ENCODE assay signal across 2 cellular contexts in genomic region chr16:23371368-23371767, GRCh38.
TF ChIP-seq lines count a peak whose summit lies in the region.

No MANE protein-coding gene starts in this region.

TF ChIP-seq in GM23338, 12 proteins besides CTCF, POLR2A, EP300 and RAD21:
- TF ChIP-seq NANOG (IDR thresholded peaks at IDR 0.05; ENCODE audit: borderline replicate concordance) (no peak), ZNF114 (CRISPR knock-in tag; IDR thresholded peaks at IDR 0.05) (no peak), EZH2phosphoT487 (IDR thresholded peaks at IDR 0.05; ENCODE audit: unreplicated experiment) (no peak), POLR2AphosphoS5 (IDR thresholded peaks at IDR 0.05; ENCODE audit: low read depth) (no peak), EZH2 (IDR thresholded peaks at IDR 0.05; ENCODE audit: low read depth, unreplicated experiment) (no peak)
- TF ChIP-seq, protein P1, sequence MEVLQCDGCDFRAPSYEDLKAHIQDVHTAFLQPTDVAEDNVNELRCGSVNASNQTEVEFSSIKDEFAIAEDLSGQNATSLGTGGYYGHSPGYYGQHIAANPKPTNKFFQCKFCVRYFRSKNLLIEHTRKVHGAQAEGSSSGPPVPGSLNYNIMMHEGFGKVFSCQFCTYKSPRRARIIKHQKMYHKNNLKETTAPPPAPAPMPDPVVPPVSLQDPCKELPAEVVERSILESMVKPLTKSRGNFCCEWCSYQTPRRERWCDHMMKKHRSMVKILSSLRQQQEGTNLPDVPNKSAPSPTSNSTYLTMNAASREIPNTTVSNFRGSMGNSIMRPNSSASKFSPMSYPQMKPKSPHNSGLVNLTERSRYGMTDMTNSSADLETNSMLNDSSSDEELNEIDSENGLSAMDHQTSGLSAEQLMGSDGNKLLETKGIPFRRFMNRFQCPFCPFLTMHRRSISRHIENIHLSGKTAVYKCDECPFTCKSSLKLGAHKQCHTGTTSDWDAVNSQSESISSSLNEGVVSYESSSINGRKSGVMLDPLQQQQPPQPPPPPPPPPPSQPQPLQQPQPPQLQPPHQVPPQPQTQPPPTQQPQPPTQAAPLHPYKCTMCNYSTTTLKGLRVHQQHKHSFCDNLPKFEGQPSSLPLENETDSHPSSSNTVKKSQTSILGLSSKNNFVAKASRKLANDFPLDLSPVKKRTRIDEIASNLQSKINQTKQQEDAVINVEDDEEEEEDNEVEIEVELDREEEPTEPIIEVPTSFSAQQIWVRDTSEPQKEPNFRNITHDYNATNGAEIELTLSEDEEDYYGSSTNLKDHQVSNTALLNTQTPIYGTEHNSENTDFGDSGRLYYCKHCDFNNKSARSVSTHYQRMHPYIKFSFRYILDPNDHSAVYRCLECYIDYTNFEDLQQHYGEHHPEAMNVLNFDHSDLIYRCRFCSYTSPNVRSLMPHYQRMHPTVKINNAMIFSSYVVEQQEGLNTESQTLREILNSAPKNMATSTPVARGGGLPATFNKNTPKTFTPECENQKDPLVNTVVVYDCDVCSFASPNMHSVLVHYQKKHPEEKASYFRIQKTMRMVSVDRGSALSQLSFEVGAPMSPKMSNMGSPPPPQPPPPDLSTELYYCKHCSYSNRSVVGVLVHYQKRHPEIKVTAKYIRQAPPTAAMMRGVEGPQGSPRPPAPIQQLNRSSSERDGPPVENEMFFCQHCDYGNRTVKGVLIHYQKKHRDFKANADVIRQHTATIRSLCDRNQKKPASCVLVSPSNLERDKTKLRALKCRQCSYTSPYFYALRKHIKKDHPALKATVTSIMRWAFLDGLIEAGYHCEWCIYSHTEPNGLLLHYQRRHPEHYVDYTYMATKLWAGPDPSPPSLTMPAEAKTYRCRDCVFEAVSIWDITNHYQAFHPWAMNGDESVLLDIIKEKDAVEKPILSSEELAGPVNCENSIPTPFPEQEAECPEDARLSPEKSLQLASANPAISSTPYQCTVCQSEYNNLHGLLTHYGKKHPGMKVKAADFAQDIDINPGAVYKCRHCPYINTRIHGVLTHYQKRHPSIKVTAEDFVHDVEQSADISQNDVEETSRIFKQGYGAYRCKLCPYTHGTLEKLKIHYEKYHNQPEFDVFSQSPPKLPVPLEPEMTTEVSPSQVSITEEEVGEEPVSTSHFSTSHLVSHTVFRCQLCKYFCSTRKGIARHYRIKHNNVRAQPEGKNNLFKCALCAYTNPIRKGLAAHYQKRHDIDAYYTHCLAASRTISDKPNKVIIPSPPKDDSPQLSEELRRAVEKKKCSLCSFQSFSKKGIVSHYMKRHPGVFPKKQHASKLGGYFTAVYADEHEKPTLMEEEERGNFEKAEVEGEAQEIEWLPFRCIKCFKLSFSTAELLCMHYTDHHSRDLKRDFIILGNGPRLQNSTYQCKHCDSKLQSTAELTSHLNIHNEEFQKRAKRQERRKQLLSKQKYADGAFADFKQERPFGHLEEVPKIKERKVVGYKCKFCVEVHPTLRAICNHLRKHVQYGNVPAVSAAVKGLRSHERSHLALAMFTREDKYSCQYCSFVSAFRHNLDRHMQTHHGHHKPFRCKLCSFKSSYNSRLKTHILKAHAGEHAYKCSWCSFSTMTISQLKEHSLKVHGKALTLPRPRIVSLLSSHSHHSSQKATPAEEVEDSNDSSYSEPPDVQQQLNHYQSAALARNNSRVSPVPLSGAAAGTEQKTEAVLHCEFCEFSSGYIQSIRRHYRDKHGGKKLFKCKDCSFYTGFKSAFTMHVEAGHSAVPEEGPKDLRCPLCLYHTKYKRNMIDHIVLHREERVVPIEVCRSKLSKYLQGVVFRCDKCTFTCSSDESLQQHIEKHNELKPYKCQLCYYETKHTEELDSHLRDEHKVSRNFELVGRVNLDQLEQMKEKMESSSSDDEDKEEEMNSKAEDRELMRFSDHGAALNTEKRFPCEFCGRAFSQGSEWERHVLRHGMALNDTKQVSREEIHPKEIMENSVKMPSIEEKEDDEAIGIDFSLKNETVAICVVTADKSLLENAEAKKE (CRISPR knock-in tag; IDR thresholded peaks at IDR 0.05), result no peak

TF ChIP-seq in HepG2, 621 proteins besides CTCF, POLR2A, EP300 and RAD21:
- TF ChIP-seq KLF6 (CRISPR knock-in tag; IDR thresholded peaks at IDR 0.05) (no peak), PCBP1 (IDR thresholded peaks at IDR 0.05; ENCODE audit: borderline replicate concordance, low read depth, low read length) (no peak), TGIF2 (CRISPR knock-in tag; IDR thresholded peaks at IDR 0.05) (no peak), KLF15 (CRISPR knock-in tag; IDR thresholded peaks at IDR 0.05; ENCODE audit: borderline replicate concordance) (no peak), CREB1 (IDR thresholded peaks at IDR 0.05) (no peak), CREB1 (CRISPR knock-in tag; IDR thresholded peaks at IDR 0.05) (no peak), SNAPC4 (CRISPR knock-in tag; IDR thresholded peaks at IDR 0.05) (no peak), RBM39 (IDR thresholded peaks at IDR 0.05; ENCODE audit: low read depth, low read length, poor library complexity, severe bottlenecking) (no peak), ZNF296 (CRISPR knock-in tag; conservative IDR thresholded peaks at IDR 0.05) (no peak), SUZ12 (IDR thresholded peaks at IDR 0.05; ENCODE audit: low read depth, low read length) (no peak), ZNF468 (CRISPR knock-in tag; IDR thresholded peaks at IDR 0.05) (no peak), RELA (CRISPR knock-in tag; IDR thresholded peaks at IDR 0.05) (no peak), BHLHE40 (IDR thresholded peaks at IDR 0.05; ENCODE audit: low read length) (no peak), ZNF552 (CRISPR knock-in tag; IDR thresholded peaks at IDR 0.05; ENCODE audit: borderline replicate concordance) (no peak), ZNF30 (CRISPR knock-in tag; IDR thresholded peaks at IDR 0.05) (no peak), YY1 (IDR thresholded peaks at IDR 0.05; ENCODE audit: insufficient read depth, insufficient replicate concordance, low read depth, low read length) (no peak), ZNF557 (CRISPR knock-in tag; IDR thresholded peaks at IDR 0.05) (no peak)
- TF ChIP-seq, protein P2, sequence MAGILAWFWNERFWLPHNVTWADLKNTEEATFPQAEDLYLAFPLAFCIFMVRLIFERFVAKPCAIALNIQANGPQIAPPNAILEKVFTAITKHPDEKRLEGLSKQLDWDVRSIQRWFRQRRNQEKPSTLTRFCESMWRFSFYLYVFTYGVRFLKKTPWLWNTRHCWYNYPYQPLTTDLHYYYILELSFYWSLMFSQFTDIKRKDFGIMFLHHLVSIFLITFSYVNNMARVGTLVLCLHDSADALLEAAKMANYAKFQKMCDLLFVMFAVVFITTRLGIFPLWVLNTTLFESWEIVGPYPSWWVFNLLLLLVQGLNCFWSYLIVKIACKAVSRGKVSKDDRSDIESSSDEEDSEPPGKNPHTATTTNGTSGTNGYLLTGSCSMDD (CRISPR knock-in tag; IDR thresholded peaks at IDR 0.05), result no peak
- TF ChIP-seq, protein P3, sequence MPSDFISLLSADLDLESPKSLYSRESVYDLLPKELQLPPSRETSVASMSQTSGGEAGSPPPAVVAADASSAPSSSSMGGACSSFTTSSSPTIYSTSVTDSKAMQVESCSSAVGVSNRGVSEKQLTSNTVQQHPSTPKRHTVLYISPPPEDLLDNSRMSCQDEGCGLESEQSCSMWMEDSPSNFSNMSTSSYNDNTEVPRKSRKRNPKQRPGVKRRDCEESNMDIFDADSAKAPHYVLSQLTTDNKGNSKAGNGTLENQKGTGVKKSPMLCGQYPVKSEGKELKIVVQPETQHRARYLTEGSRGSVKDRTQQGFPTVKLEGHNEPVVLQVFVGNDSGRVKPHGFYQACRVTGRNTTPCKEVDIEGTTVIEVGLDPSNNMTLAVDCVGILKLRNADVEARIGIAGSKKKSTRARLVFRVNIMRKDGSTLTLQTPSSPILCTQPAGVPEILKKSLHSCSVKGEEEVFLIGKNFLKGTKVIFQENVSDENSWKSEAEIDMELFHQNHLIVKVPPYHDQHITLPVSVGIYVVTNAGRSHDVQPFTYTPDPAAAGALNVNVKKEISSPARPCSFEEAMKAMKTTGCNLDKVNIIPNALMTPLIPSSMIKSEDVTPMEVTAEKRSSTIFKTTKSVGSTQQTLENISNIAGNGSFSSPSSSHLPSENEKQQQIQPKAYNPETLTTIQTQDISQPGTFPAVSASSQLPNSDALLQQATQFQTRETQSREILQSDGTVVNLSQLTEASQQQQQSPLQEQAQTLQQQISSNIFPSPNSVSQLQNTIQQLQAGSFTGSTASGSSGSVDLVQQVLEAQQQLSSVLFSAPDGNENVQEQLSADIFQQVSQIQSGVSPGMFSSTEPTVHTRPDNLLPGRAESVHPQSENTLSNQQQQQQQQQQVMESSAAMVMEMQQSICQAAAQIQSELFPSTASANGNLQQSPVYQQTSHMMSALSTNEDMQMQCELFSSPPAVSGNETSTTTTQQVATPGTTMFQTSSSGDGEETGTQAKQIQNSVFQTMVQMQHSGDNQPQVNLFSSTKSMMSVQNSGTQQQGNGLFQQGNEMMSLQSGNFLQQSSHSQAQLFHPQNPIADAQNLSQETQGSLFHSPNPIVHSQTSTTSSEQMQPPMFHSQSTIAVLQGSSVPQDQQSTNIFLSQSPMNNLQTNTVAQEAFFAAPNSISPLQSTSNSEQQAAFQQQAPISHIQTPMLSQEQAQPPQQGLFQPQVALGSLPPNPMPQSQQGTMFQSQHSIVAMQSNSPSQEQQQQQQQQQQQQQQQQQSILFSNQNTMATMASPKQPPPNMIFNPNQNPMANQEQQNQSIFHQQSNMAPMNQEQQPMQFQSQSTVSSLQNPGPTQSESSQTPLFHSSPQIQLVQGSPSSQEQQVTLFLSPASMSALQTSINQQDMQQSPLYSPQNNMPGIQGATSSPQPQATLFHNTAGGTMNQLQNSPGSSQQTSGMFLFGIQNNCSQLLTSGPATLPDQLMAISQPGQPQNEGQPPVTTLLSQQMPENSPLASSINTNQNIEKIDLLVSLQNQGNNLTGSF (CRISPR knock-in tag; IDR thresholded peaks at IDR 0.05), result no peak
- TF ChIP-seq, protein P4, sequence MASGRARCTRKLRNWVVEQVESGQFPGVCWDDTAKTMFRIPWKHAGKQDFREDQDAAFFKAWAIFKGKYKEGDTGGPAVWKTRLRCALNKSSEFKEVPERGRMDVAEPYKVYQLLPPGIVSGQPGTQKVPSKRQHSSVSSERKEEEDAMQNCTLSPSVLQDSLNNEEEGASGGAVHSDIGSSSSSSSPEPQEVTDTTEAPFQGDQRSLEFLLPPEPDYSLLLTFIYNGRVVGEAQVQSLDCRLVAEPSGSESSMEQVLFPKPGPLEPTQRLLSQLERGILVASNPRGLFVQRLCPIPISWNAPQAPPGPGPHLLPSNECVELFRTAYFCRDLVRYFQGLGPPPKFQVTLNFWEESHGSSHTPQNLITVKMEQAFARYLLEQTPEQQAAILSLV (CRISPR knock-in tag; IDR thresholded peaks at IDR 0.05; ENCODE audit: borderline replicate concordance), result no peak
